In the genomic region with DNA sequence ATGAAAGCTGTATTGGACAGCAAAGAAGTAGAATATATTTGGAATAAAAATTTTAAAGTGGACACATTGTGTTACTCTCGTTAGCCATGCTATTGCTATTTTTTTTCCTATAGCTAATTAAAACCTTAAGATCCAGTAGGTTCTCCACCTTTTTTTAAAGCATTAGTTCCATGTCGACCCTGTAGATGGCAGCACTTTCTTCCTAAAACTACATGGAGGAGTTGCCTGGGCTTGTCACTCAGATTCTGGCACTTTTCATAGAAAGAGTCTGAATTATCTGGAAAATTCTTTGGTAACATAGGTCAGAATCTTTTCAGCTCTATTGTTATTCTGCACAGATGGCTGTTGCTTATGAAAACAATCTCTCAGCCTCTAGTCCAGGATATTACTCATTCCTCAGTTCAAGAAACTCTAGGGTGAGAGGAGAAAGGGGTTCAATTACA, we compare ENCODE assay signal across 8 cellular contexts. TPM values are rescaled to one million over a fixed set of nuclear protein-coding genes. Genes with fewer than 3 reads are reported as not detected.
DNase-seq lines count a peak whose midpoint lies in the region; ATAC-seq, FAIRE-seq and TF ChIP-seq lines count a peak whose summit lies in the region.

No MANE protein-coding gene starts in this region.

- H3F3A ChIP-seq in GM23338 (replicated peaks; ENCODE audit: low read depth), result no peaks in the 10 kb centered on the region

- no peak; the same call in 2 of the 3 replicates for ATAC-seq in GM23338
- peak; percentile 60 for ATAC-seq in stimulated activated effector memory CD8-positive, alpha-beta T cell treated with anti-CD3 and anti-CD28 coated beads, Interleukin-12 subunit alpha, Interleukin-12 subunit beta, amount 100 ng/mL, for 72 hours

- no peak overlapping the region for H3K4me3 Mint-ChIP-seq in GM23338
- H3K4me3 Mint-ChIP-seq in stimulated activated effector memory CD8-positive, alpha-beta T cell treated with anti-CD3 and anti-CD28 coated beads, Interleukin-12 subunit alpha, Interleukin-12 subunit beta, amount 100 ng/mL, for 72 hours, result no peak overlapping the region

- H3K27ac ChIP-seq in GM23338 (ENCODE audit: low read depth) (no peak overlapping the region), Karpas-422 (ENCODE audit: low read length) (peak overlapping the region; percentile 94), RWPE1 (no peak overlapping the region), kidney (ENCODE audit: low read depth in 2 of 2, low read length in 2 of 2) (no peak overlapping the region)

- DNase-seq in SIG-M5 treated with dmso at 0.1 percent for 504 hours (lab: John Stamatoyannopoulos, UW; ENCODE audit: unreplicated experiment) (peak; percentile 41), SIG-M5 (lab: John Stamatoyannopoulos, UW) (no peak), GM23338 (ENCODE audit: low spot score) (peak; percentile 82), Karpas-422 (peak; percentile 90), RWPE1 (ENCODE audit: low spot score) (peak; percentile 75), cardiac fibroblast (ENCODE audit: low read depth in 2 of 2) (peak; percentile 93 to 95), kidney (no peak)
- peak; percentile 11 to 60 for DNase-seq in stimulated activated effector memory CD8-positive, alpha-beta T cell treated with anti-CD3 and anti-CD28 coated beads, Interleukin-12 subunit alpha, Interleukin-12 subunit beta, amount 100 ng/mL, for 72 hours (ENCODE audit: low spot score in 2 of 2)

- CTCF ChIA-PET in RWPE1 (lab: Yijun Ruan, JAX), result interaction anchor here (0.5 to 1.3 kb wide), 11 partner anchors 13 to 1176 kb away, joined by 3 to 6 read pairs (median 3); partner anchors contain the start of gene ESR1

- H3K27me3 ChIP-seq in GM23338 (ENCODE audit: insufficient read depth) (no peaks in the 10 kb centered on the region), Karpas-422 (ENCODE audit: low read length) (no peaks in the 10 kb centered on the region)

- no peak overlapping the region for H3K4me3 ChIP-seq in GM23338
- no peak overlapping the region for H3K4me3 ChIP-seq in Karpas-422 (ENCODE audit: low read length)
- H3K4me3 ChIP-seq in cardiac fibroblast (replicated peaks in 1 of 2; ENCODE audit: low read depth in 2 of 2, low read length in 2 of 2), result no peak overlapping the region
- no peak overlapping the region for H3K4me3 ChIP-seq in kidney (ENCODE audit: low read length in 2 of 2)

- H3K27me3 Mint-ChIP-seq in GM23338 (ENCODE audit: insufficient read depth, low read depth, poor library complexity), result no peaks in the 10 kb centered on the region

- H2AFZ ChIP-seq in GM23338 (no peak overlapping the region), Karpas-422 (ENCODE audit: low read length) (no peak overlapping the region)

- H4K20me1 ChIP-seq in GM23338 (replicated peaks; ENCODE audit: insufficient read depth) (no peaks in the 10 kb centered on the region), Karpas-422 (ENCODE audit: insufficient read depth, low read depth, low read length) (no peaks in the 10 kb centered on the region)

- H3K4me1 ChIP-seq in GM23338 (ENCODE audit: insufficient read depth) (peaks cover 8% of the 10 kb centered on the region), Karpas-422 (ENCODE audit: low read length) (peaks cover 48% of the 10 kb centered on the region), kidney (ENCODE audit: control insufficient read depth in 1 of 2, insufficient read depth in 1 of 2, low read depth in 1 of 2, low read length in 2 of 2) (no peaks in the 10 kb centered on the region)

- H3K36me3 ChIP-seq in GM23338 (ENCODE audit: insufficient read depth), result no peaks in the 10 kb centered on the region
- no peaks in the 10 kb centered on the region for H3K36me3 ChIP-seq in Karpas-422 (ENCODE audit: insufficient read depth, low read length)
- H3K36me3 ChIP-seq in kidney (ENCODE audit: control insufficient read depth in 1 of 2, insufficient read depth in 2 of 2, low read length in 2 of 2), result no peaks in the 10 kb centered on the region

- H3K9me3 ChIP-seq in Karpas-422 (ENCODE audit: low read length), result no peaks in the 10 kb centered on the region
- no peaks in the 10 kb centered on the region for H3K9me3 ChIP-seq in kidney (ENCODE audit: control insufficient read depth in 1 of 2, low read length in 2 of 2)

- H3K9ac ChIP-seq in Karpas-422 (ENCODE audit: low read length) (no peak overlapping the region), kidney (ENCODE audit: low read length in 2 of 2) (no peak overlapping the region)

- no peak overlapping the region; the same call in 1 of the 2 replicates for H3K27ac Mint-ChIP-seq in GM23338
- no peak overlapping the region for H3K27ac Mint-ChIP-seq in stimulated activated effector memory CD8-positive, alpha-beta T cell treated with anti-CD3 and anti-CD28 coated beads, Interleukin-12 subunit alpha, Interleukin-12 subunit beta, amount 100 ng/mL, for 72 hours

- intact Hi-C loops in kidney (cut with DNase I), result loop anchor here (10.0 kb wide), 1 partner anchor 359 kb away; no protein-coding TSS in a partner anchor

- POLR2A ChIA-PET in RWPE1 (lab: Yijun Ruan, JAX; ENCODE audit: low non-redundant PET), result no interaction called here

- no peaks in the 10 kb centered on the region for H3K9me2 ChIP-seq in GM23338 (ENCODE audit: insufficient read depth)
- H3K9me2 ChIP-seq in Karpas-422 (replicated peaks; ENCODE audit: insufficient read depth, low read length), result no peaks in the 10 kb centered on the region

- FAIRE-seq in kidney (lab: Jason Lieb, UNC), result peak; percentile 97

- TF ChIP-seq CTCF in GM23338 (conservative IDR thresholded peaks at IDR 0.05; ENCODE audit: low read depth in 2 of 2) (peak; percentile 77), RWPE1 (conservative IDR thresholded peaks at IDR 0.05; ENCODE audit: low read depth) (peak; percentile 72), cardiac fibroblast (IDR thresholded peaks at IDR 0.05; ENCODE audit: low read depth, low read length) (peak; percentile 65), kidney (IDR thresholded peaks at IDR 0.05; ENCODE audit: borderline replicate concordance, extremely low read depth, insufficient read depth) (peak; percentile 60)

- no peaks in the 10 kb centered on the region for H3K9me3 Mint-ChIP-seq in GM23338
- no peaks in the 10 kb centered on the region for H3K9me3 Mint-ChIP-seq in stimulated activated effector memory CD8-positive, alpha-beta T cell treated with anti-CD3 and anti-CD28 coated beads, Interleukin-12 subunit alpha, Interleukin-12 subunit beta, amount 100 ng/mL, for 72 hours

- H3K36me3 Mint-ChIP-seq in GM23338 (ENCODE audit: low read depth), result no peaks in the 10 kb centered on the region
- no peaks in the 10 kb centered on the region for H3K36me3 Mint-ChIP-seq in stimulated activated effector memory CD8-positive, alpha-beta T cell treated with anti-CD3 and anti-CD28 coated beads, Interleukin-12 subunit alpha, Interleukin-12 subunit beta, amount 100 ng/mL, for 72 hours

- H3K4me2 ChIP-seq in GM23338 (no peak overlapping the region), Karpas-422 (ENCODE audit: low read depth, low read length, poor library complexity, severe bottlenecking) (peak overlapping the region; percentile 64)

- H3K79me2 ChIP-seq in GM23338 (replicated peaks; ENCODE audit: insufficient read depth) (no peaks in the 10 kb centered on the region), Karpas-422 (ENCODE audit: low read length) (0 out of 2 replicates have a peak, but pooled peaks cover 3% of the 10 kb centered on the region)

- H3K4me1 Mint-ChIP-seq in GM23338, result peaks cover 15% of the 10 kb centered on the region
- H3K4me1 Mint-ChIP-seq in stimulated activated effector memory CD8-positive, alpha-beta T cell treated with anti-CD3 and anti-CD28 coated beads, Interleukin-12 subunit alpha, Interleukin-12 subunit beta, amount 100 ng/mL, for 72 hours, result peaks cover 12% of the 10 kb centered on the region

TF ChIP-seq in GM23338, 12 proteins besides CTCF, POLR2A, EP300 and RAD21 (continues in another document):
- TF ChIP-seq POLR2AphosphoS5 (IDR thresholded peaks at IDR 0.05; ENCODE audit: low read depth) (no peak), NANOG (IDR thresholded peaks at IDR 0.05; ENCODE audit: borderline replicate concordance) (no peak), STAT1 (IDR thresholded peaks at IDR 0.05; ENCODE audit: unreplicated experiment) (no peak), EZH2 (IDR thresholded peaks at IDR 0.05; ENCODE audit: low read depth, unreplicated experiment) (no peak), JUNB (IDR thresholded peaks at IDR 0.05; ENCODE audit: unreplicated experiment) (no peak)
- TF ChIP-seq, protein P1, sequence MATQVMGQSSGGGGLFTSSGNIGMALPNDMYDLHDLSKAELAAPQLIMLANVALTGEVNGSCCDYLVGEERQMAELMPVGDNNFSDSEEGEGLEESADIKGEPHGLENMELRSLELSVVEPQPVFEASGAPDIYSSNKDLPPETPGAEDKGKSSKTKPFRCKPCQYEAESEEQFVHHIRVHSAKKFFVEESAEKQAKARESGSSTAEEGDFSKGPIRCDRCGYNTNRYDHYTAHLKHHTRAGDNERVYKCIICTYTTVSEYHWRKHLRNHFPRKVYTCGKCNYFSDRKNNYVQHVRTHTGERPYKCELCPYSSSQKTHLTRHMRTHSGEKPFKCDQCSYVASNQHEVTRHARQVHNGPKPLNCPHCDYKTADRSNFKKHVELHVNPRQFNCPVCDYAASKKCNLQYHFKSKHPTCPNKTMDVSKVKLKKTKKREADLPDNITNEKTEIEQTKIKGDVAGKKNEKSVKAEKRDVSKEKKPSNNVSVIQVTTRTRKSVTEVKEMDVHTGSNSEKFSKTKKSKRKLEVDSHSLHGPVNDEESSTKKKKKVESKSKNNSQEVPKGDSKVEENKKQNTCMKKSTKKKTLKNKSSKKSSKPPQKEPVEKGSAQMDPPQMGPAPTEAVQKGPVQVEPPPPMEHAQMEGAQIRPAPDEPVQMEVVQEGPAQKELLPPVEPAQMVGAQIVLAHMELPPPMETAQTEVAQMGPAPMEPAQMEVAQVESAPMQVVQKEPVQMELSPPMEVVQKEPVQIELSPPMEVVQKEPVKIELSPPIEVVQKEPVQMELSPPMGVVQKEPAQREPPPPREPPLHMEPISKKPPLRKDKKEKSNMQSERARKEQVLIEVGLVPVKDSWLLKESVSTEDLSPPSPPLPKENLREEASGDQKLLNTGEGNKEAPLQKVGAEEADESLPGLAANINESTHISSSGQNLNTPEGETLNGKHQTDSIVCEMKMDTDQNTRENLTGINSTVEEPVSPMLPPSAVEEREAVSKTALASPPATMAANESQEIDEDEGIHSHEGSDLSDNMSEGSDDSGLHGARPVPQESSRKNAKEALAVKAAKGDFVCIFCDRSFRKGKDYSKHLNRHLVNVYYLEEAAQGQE (IDR thresholded peaks at IDR 0.05; ENCODE audit: unreplicated experiment), result no peak

RNA-seq across cellular contexts. Expression of gene ESR1, which starts 42.0 kb away (rescaled TPM):
- total RNA-seq in GM23338 (2014; rRNA removed; shearing (Covaris generic)), result 0.94 TPM in 1 of 2 replicates, not detected in the other
- 0.24 TPM in 1 of 2 replicates, not detected in the other for polyA plus RNA-seq in GM23338 (2016; fragmentation: Nextera tagmentation; extraction: Ambion mirVana)
- total RNA-seq in Karpas-422 (2014; rRNA removed; shearing (Covaris generic); ENCODE audit: low replicate concordance), result 4.1 and 5.4 TPM in 2 replicates
- 5.2 TPM for total RNA-seq in kidney
- 1.1 TPM for polyA plus RNA-seq in kidney (ENCODE audit: insufficient read depth, low read depth, low replicate concordance)

Comparison
In these comparisons a context has a peak if more than half of its experiments do, and no peak if none do; other contexts are left out.
1. DNase-seq: peak in SIG-M5 treated with dmso at 0.1 percent for 504 hours (single experiment), GM23338 (single experiment), Karpas-422 (single experiment), RWPE1 (single experiment), cardiac fibroblast (2 of 2) and stimulated activated effector memory CD8-positive, alpha-beta T cell treated with anti-CD3 and anti-CD28 coated beads, Interleukin-12 subunit alpha, Interleukin-12 subunit beta, amount 100 ng/mL, for 72 hours (2 of 2); none in SIG-M5 (single experiment) and kidney (single experiment).
2. Peak in every context shown above with its lines, with median percentiles within 50 percentile points of each other: CTCF ChIP-seq.